Comparison of ENCODE assay signal across 8 cellular contexts in genomic region chr5:134436523-134437339, GRCh38. TPM values are rescaled to one million over a fixed set of nuclear protein-coding genes. Genes with fewer than 3 reads are reported as not detected.
DNase-seq lines count a peak whose midpoint lies in the region; ATAC-seq, FAIRE-seq and TF ChIP-seq lines count a peak whose summit lies in the region.

No MANE protein-coding gene starts in this region.

- peak; percentile 91 for ATAC-seq in HG03432 (IDR thresholded peaks at IDR 0.05; ENCODE audit: unreplicated experiment)

- peak overlapping the region; percentile 62 to 92 (median 77) for H3K27ac ChIP-seq in Peyer's patch

- DNase-seq in AG09309 (ENCODE audit: low read depth) (peak; percentile 84), GM19240 (ENCODE audit: insufficient read length, low spot score) (peak; percentile 27), Peyer's patch (peak; percentile 72 to 91 (median 86)), glutamatergic neuron (peak; percentile 29), renal cortical epithelial cell (ENCODE audit: low read depth) (peak; percentile 92), D721Med (ENCODE audit: insufficient read length, low spot score) (no peak)
- DNase-seq in activated gamma-delta T cell treated with anti-CD3 and anti-CD28 coated beads, Interleukin-2, amount 50 U/mL, for 16 hours (ENCODE audit: low read depth): peak; percentile 14

- H3K4me3 ChIP-seq in AG09309 (ENCODE audit: control insufficient read depth, low read depth, low read length): no peak overlapping the region
- peak overlapping the region in 3 of 4 donors; percentile 10 to 19 (median 13) for H3K4me3 ChIP-seq in Peyer's patch

- H3K4me1 Mint-ChIP-seq in glutamatergic neuron (ENCODE audit: low read depth, unreplicated experiment): peaks cover 6% of the 10 kb centered on the region

- H3K36me3 ChIP-seq in Peyer's patch: no peaks in the 10 kb centered on the region

- no peak for FAIRE-seq in D721Med (lab: Jason Lieb, UNC)

- H3K9me3 ChIP-seq in Peyer's patch: no peaks in the 10 kb centered on the region

- H3K4me3 Mint-ChIP-seq in glutamatergic neuron (ENCODE audit: unreplicated experiment): no peak overlapping the region

- TF ChIP-seq POLR2A in Peyer's patch (IDR thresholded peaks at IDR 0.05): peak in 1 of 2 donors; percentile 27

- H3K36me3 Mint-ChIP-seq in glutamatergic neuron (ENCODE audit: unreplicated experiment): no peaks in the 10 kb centered on the region

- H3K4me1 ChIP-seq in Peyer's patch: peaks cover 7 to 51% (median 11%) of the 10 kb centered on the region in 4 donors

- peaks cover 4% of the 10 kb centered on the region for H3K27me3 Mint-ChIP-seq in glutamatergic neuron (ENCODE audit: unreplicated experiment)

- no peaks in the 10 kb centered on the region for H3K27me3 ChIP-seq in Peyer's patch

- TF ChIP-seq CTCF in AG09309 (IDR thresholded peaks at IDR 0.05; ENCODE audit: control insufficient read depth, insufficient read depth, low read depth, low read length, missing control alignments) (no peak), Peyer's patch (IDR thresholded peaks at IDR 0.05) (peak in 1 of 6 experiments; percentile 1), glutamatergic neuron (IDR thresholded peaks at IDR 0.05; ENCODE audit: partially characterized antibody, unreplicated experiment) (no peak), D721Med (IDR thresholded peaks at IDR 0.05; ENCODE audit: insufficient read depth, missing control alignments) (no peak)

- H3K9me3 Mint-ChIP-seq in glutamatergic neuron (ENCODE audit: unreplicated experiment): no peaks in the 10 kb centered on the region

- H3K27ac Mint-ChIP-seq in glutamatergic neuron (ENCODE audit: unreplicated experiment): no peak overlapping the region

RNA-seq across cellular contexts. Expression of gene CDKN2AIPNL, which starts 25.1 kb away (rescaled TPM):
- total RNA-seq in Peyer's patch: 10 to 100 TPM; 13.1 to 25.9 (median 21.9) TPM
- 41.3 TPM for total RNA-seq in glutamatergic neuron (ENCODE audit: unreplicated experiment)
- 13.1 and 33.2 TPM in 2 replicates for total RNA-seq in renal cortical epithelial cell
